Comparison of ENCODE assay signal across 13 cellular contexts in genomic region chr17:2682304-2682938, GRCh38.
"Had no signal": no experiment of that assay in that cellular context is flagged by ENCODE, and none has a peak within 500 bp of the region (broad histone marks: within the 10 kb centered on the region; RNA-seq: fewer than 3 reads in every experiment).

No MANE protein-coding gene starts in this region.

- H3K27ac Mint-ChIP-seq: activated CD4-positive, alpha-beta T cell treated with anti-CD3 and anti-CD28 coated beads, Interleukin-2, amount 10 ng/mL, durations not matched to agents 7 days and 5 days; dendritic cell treated with granulocyte-macrophage colony-stimulating factor and Interleukin-4, amounts not matched to agents 40 ng/mL and 50 ng/mL, for 4 days; neural progenitor cell had no signal

- H3K4me3 Mint-ChIP-seq: activated CD4-positive, alpha-beta T cell treated with anti-CD3 and anti-CD28 coated beads, Interleukin-2, amount 10 ng/mL, durations not matched to agents 7 days and 5 days; central memory CD8-positive, alpha-beta T cell; dendritic cell treated with granulocyte-macrophage colony-stimulating factor and Interleukin-4, amounts not matched to agents 40 ng/mL and 50 ng/mL, for 4 days; neural progenitor cell; stimulated activated naive CD8-positive, alpha-beta T cell treated with anti-CD3 and anti-CD28 coated beads, Interleukin-15, amount 100 ng/mL, for 72 hours had no signal

- H3K4me3 ChIP-seq: body of pancreas, gastroesophageal sphincter, lung, neural progenitor cell, thoracic aorta had no signal

- H3K27me3 ChIP-seq: body of pancreas, gastroesophageal sphincter, neural progenitor cell had no signal

- DNase-seq: activated CD4-positive, alpha-beta T cell treated with anti-CD3 and anti-CD28 coated beads, Interleukin-2, amount 10 ng/mL, durations not matched to agents 7 days and 5 days; activated CD8-positive, alpha-beta memory T cell treated with anti-CD3 and anti-CD28 coated beads for 24 hours; body of pancreas; midbrain; stimulated activated CD4-positive, alpha-beta T cell treated with anti-CD3 and anti-CD28 coated beads, Interleukin-1b, Interleukin-23, amount 100 ng/mL, for 48 hours; stimulated activated naive CD8-positive, alpha-beta T cell treated with anti-CD3 and anti-CD28 coated beads, Interleukin-15, amount 100 ng/mL, for 72 hours had no signal

- H3K9me3 Mint-ChIP-seq: activated CD4-positive, alpha-beta T cell treated with anti-CD3 and anti-CD28 coated beads, Interleukin-2, amount 10 ng/mL, durations not matched to agents 7 days and 5 days; central memory CD8-positive, alpha-beta T cell; dendritic cell treated with granulocyte-macrophage colony-stimulating factor and Interleukin-4, amounts not matched to agents 40 ng/mL and 50 ng/mL, for 4 days; neural progenitor cell; stimulated activated naive CD8-positive, alpha-beta T cell treated with anti-CD3 and anti-CD28 coated beads, Interleukin-15, amount 100 ng/mL, for 72 hours had no signal

- H3K27me3 Mint-ChIP-seq: activated CD4-positive, alpha-beta T cell treated with anti-CD3 and anti-CD28 coated beads, Interleukin-2, amount 10 ng/mL, durations not matched to agents 7 days and 5 days; central memory CD8-positive, alpha-beta T cell; dendritic cell treated with granulocyte-macrophage colony-stimulating factor and Interleukin-4, amounts not matched to agents 40 ng/mL and 50 ng/mL, for 4 days; stimulated activated naive CD8-positive, alpha-beta T cell treated with anti-CD3 and anti-CD28 coated beads, Interleukin-15, amount 100 ng/mL, for 72 hours had no signal

- H3K4me2 ChIP-seq: neural progenitor cell had no signal

- H3K9me3 ChIP-seq: body of pancreas, gastroesophageal sphincter, thoracic aorta had no signal

- H2AFZ ChIP-seq: neural progenitor cell, parathyroid adenoma had no signal

- H3K4me1 ChIP-seq: neural progenitor cell, parathyroid adenoma had no signal

- H3K9ac ChIP-seq: neural progenitor cell, parathyroid adenoma had no signal

- ATAC-seq: body of pancreas; gastroesophageal sphincter; stimulated activated naive CD8-positive, alpha-beta T cell treated with anti-CD3 and anti-CD28 coated beads, Interleukin-15, amount 100 ng/mL, for 72 hours had no signal

- H3K27ac ChIP-seq: gastroesophageal sphincter, neural progenitor cell, parathyroid adenoma, thoracic aorta had no signal
